Comparison of ENCODE assay signal across 15 cellular contexts in genomic region chr14:55713496-55713895, GRCh38.
"Had no signal": no experiment of that assay in that cellular context is flagged by ENCODE, and none has a peak within 500 bp of the region (broad histone marks: within the 10 kb centered on the region; RNA-seq: fewer than 3 reads in every experiment).

No MANE protein-coding gene starts in this region.

- H3K4me1 ChIP-seq: adrenal gland, colonic mucosa, pancreas, testis had no signal

- H3K4me3 Mint-ChIP-seq: activated CD8-positive, alpha-beta T cell treated with anti-CD3 and anti-CD28 coated beads for 36 hours; activated naive CD4-positive, alpha-beta T cell treated with anti-CD3 and anti-CD28 coated beads, Interleukin-2, amount 10 ng/mL, durations not matched to agents 7 days and 5 days; stimulated activated naive CD8-positive, alpha-beta T cell treated with anti-CD3 and anti-CD28 coated beads, Interleukin-15, Interleukin-2, amounts not matched to agents 100 ng/mL and 50 ng/mL, for 24 hours had no signal

- H3K27ac Mint-ChIP-seq: activated CD8-positive, alpha-beta T cell treated with anti-CD3 and anti-CD28 coated beads for 36 hours; activated naive CD4-positive, alpha-beta T cell treated with anti-CD3 and anti-CD28 coated beads, Interleukin-2, amount 10 ng/mL, durations not matched to agents 7 days and 5 days; stimulated activated naive CD8-positive, alpha-beta T cell treated with anti-CD3 and anti-CD28 coated beads, Interleukin-15, Interleukin-2, amounts not matched to agents 100 ng/mL and 50 ng/mL, for 24 hours had no signal

- H3K27me3 ChIP-seq: adrenal gland, colonic mucosa, gastrocnemius medialis, pancreas, testis had no signal

- H3K27ac ChIP-seq: adrenal gland, colonic mucosa, gastrocnemius medialis, pancreas, testis had no signal

- H3K36me3 ChIP-seq: adrenal gland, colonic mucosa, gastrocnemius medialis, pancreas had no signal

- H3K9me3 ChIP-seq: adrenal gland, colonic mucosa, gastrocnemius medialis, pancreas, testis had no signal

- H3K4me3 ChIP-seq: adrenal gland, colonic mucosa, gastrocnemius medialis, pancreas, testis had no signal

- FAIRE-seq: endothelial cell of umbilical vein, kidney, pancreas had no signal

- H3K4me1 Mint-ChIP-seq: activated naive CD4-positive, alpha-beta T cell treated with anti-CD3 and anti-CD28 coated beads, Interleukin-2, amount 10 ng/mL, durations not matched to agents 7 days and 5 days had no signal

- ATAC-seq: activated CD8-positive, alpha-beta T cell treated with anti-CD3 and anti-CD28 coated beads for 36 hours; gastrocnemius medialis; pancreas had no signal

- H3K27me3 Mint-ChIP-seq: activated CD8-positive, alpha-beta T cell treated with anti-CD3 and anti-CD28 coated beads for 36 hours; stimulated activated naive CD8-positive, alpha-beta T cell treated with anti-CD3 and anti-CD28 coated beads, Interleukin-15, Interleukin-2, amounts not matched to agents 100 ng/mL and 50 ng/mL, for 24 hours had no signal

- H3K36me3 Mint-ChIP-seq: activated naive CD4-positive, alpha-beta T cell treated with anti-CD3 and anti-CD28 coated beads, Interleukin-2, amount 10 ng/mL, durations not matched to agents 7 days and 5 days had no signal

- H3K9me3 Mint-ChIP-seq: activated CD8-positive, alpha-beta T cell treated with anti-CD3 and anti-CD28 coated beads for 36 hours; activated naive CD4-positive, alpha-beta T cell treated with anti-CD3 and anti-CD28 coated beads, Interleukin-2, amount 10 ng/mL, durations not matched to agents 7 days and 5 days; stimulated activated naive CD8-positive, alpha-beta T cell treated with anti-CD3 and anti-CD28 coated beads, Interleukin-15, Interleukin-2, amounts not matched to agents 100 ng/mL and 50 ng/mL, for 24 hours had no signal

- DNase-seq: activated CD4-positive, alpha-beta T cell treated with anti-CD3 and anti-CD28 coated beads for 4 hours; activated CD8-positive, alpha-beta T cell treated with anti-CD3 and anti-CD28 coated beads for 36 hours; activated naive CD4-positive, alpha-beta T cell treated with anti-CD3 and anti-CD28 coated beads, Interleukin-2, amount 10 ng/mL, durations not matched to agents 7 days and 5 days; adrenal gland; caudate nucleus; colonic mucosa; effector CD4-positive, alpha-beta T cell; gastrocnemius medialis; kidney; left ventricle myocardium superior; pancreas; stimulated activated CD4-positive, alpha-beta T cell treated with anti-CD3 and anti-CD28 coated beads, Interleukin-4, amount 100 ng/mL, for 1 hour; testis had no signal
